Comparison of ENCODE assay signal across 14 cellular contexts in the genomic region with DNA sequence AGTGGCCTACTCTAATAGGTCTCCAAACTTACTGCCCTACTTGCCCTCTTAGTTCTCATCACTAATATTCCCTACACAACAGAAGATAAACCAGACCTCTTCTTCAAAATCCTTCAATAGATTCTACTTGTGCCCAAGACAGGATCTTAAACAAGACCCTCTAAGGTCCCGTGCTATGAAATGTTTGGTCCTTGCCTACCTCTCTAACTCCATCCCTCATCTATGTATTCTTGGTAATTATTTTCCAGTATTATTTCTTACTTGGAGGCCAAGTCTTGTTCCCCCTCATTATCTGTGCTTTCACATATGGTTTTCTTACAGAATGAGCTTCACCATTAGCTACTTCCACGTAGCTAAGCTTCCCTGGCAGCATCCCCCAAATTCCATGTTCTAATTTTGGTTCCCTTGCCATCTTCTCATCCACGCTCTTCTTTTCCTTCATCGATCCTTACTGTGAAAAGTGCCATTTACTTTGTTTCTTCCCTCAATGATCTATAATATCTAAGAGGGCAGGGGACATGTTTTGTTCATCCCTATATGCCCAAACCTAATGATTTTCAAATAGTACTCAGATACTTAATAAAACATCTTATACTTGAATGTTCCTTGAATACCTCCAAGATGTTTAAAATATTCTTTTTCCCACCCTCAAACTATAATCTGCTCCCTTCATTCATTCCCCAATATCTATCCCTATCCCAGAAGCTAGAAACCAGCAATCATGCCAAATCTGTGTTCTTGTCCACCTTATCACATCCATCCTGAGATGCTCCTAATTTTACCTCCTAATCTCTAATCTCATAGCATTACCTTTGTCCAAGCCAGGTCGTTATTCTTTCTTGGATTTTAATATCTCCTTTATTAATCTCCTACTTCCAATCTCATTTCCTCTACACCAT. TPM values are rescaled to one million over a fixed set of nuclear protein-coding genes. Genes with fewer than 3 reads are reported as not detected.
DNase-seq lines count a peak whose midpoint lies in the region; ATAC-seq and TF ChIP-seq lines count a peak whose summit lies in the region.
"Had no signal": no experiment of that assay in that cellular context is flagged by ENCODE, and none has a peak within 500 bp of the region (broad histone marks: within the 10 kb centered on the region; RNA-seq: fewer than 3 reads in every experiment).

No MANE protein-coding gene starts in this region.

- intact Hi-C loops in CD14-positive monocyte (cut with micrococcal nuclease), result no loop called here
- intact Hi-C loops in naive thymus-derived CD4-positive, alpha-beta T cell (cut with micrococcal nuclease), result no loop called here

- POLR2A ChIA-PET in naive thymus-derived CD4-positive, alpha-beta T cell (lab: Charles Lee), result interaction anchor here (1.0 to 1.2 kb wide), 2 partner anchors 9 to 12 kb away, joined by 3 to 5 read pairs; no protein-coding TSS in a partner anchor

- DNase-seq in CD14-positive monocyte (ENCODE audit: low spot score) (no peak), NCI-H524 (lab: John Stamatoyannopoulos, UW) (no peak), AG08395 (ENCODE audit: low spot score) (no peak), iPS-NIHi11 (ENCODE audit: low spot score) (no peak), omental fat pad (ENCODE audit: low spot score) (no peak)
- no peak for DNase-seq in naive thymus-derived CD4-positive, alpha-beta T cell
- DNase-seq: activated CD4-positive, alpha-beta T cell treated with anti-CD3 and anti-CD28 coated beads for 48 hours; left lung; NCI-H1105 treated with DMSO at 0.1 percent for 48 hours; NCI-H524 treated with DMSO at 0.1 percent for 48 hours; stimulated activated CD4-positive, alpha-beta T cell treated with anti-CD3 and anti-CD28 coated beads, Interleukin-2, amount 100 ng/mL, for 24 hours had no signal

- ATAC-seq in naive thymus-derived CD4-positive, alpha-beta T cell, result no peak
- no peak for ATAC-seq in omental fat pad (ENCODE audit: low FRiP score)
- ATAC-seq: gastroesophageal sphincter, left lung had no signal

- H3K27ac ChIP-seq in naive thymus-derived CD4-positive, alpha-beta T cell (ENCODE audit: low read depth, low read length), result no peak overlapping the region
- H3K27ac ChIP-seq: gastroesophageal sphincter, left lung had no signal

- no peaks in the 10 kb centered on the region for H3K9me3 Mint-ChIP-seq in CD14-positive monocyte
- no peaks in the 10 kb centered on the region for H3K9me3 Mint-ChIP-seq in activated naive CD8-positive, alpha-beta T cell (ENCODE audit: low read depth)
- H3K9me3 Mint-ChIP-seq in naive thymus-derived CD4-positive, alpha-beta T cell, result peaks cover 0 to 2% (median 0%) of the 10 kb centered on the region in 11 donors

- no peaks in the 10 kb centered on the region for H3K27me3 ChIP-seq in naive thymus-derived CD4-positive, alpha-beta T cell (ENCODE audit: control insufficient read depth in 2 of 2, insufficient read depth in 2 of 2, low read length in 2 of 2)
- H3K27me3 ChIP-seq: gastroesophageal sphincter, left lung had no signal

- peaks cover 11 to 56% (median 17%) of the 10 kb centered on the region in 3 experiments for H3K36me3 ChIP-seq in naive thymus-derived CD4-positive, alpha-beta T cell (ENCODE audit: control insufficient read depth in 2 of 3, insufficient read depth in 3 of 3, low read length in 3 of 3)

- TF ChIP-seq POLR2A in GM19193 (IDR thresholded peaks at IDR 0.05; ENCODE audit: extremely low read depth, insufficient read depth, insufficient read length), result peak; percentile 28

- CTCF ChIA-PET in naive thymus-derived CD4-positive, alpha-beta T cell (lab: Charles Lee), result interaction anchor here (0.7 kb wide), 1 partner anchor 15 kb away, joined by 4 read pairs; no protein-coding TSS in a partner anchor

- peak overlapping the region; percentile 4 to 68 (median 19) for H3K27ac Mint-ChIP-seq in CD14-positive monocyte
- H3K27ac Mint-ChIP-seq in activated naive CD8-positive, alpha-beta T cell, result peak overlapping the region; percentile 90
- peak overlapping the region; percentile 0 to 83 (median 39) for H3K27ac Mint-ChIP-seq in naive thymus-derived CD4-positive, alpha-beta T cell

- no peak overlapping the region for H3K4me3 ChIP-seq in naive thymus-derived CD4-positive, alpha-beta T cell (ENCODE audit: low read length)
- H3K4me3 ChIP-seq: gastroesophageal sphincter, left lung had no signal

- H3K9me3 ChIP-seq in naive thymus-derived CD4-positive, alpha-beta T cell (ENCODE audit: control insufficient read depth in 2 of 3, low read length in 3 of 3), result no peaks in the 10 kb centered on the region
- H3K9me3 ChIP-seq: gastroesophageal sphincter, left lung had no signal

- peaks cover 58% of the 10 kb centered on the region for H3K4me1 Mint-ChIP-seq in CD14-positive monocyte
- peaks cover 83% of the 10 kb centered on the region for H3K4me1 Mint-ChIP-seq in activated naive CD8-positive, alpha-beta T cell (ENCODE audit: low read depth)
- H3K4me1 Mint-ChIP-seq in naive thymus-derived CD4-positive, alpha-beta T cell, result peaks cover 66 to 89% (median 82%) of the 10 kb centered on the region in 7 donors

- no peak overlapping the region for H3K4me3 Mint-ChIP-seq in CD14-positive monocyte
- H3K4me3 Mint-ChIP-seq in activated naive CD8-positive, alpha-beta T cell, result peak overlapping the region; percentile 89
- H3K4me3 Mint-ChIP-seq in naive thymus-derived CD4-positive, alpha-beta T cell, result peak overlapping the region in 9 of 10 donors; percentile 31 to 79 (median 49)

- H3K4me1 ChIP-seq in naive thymus-derived CD4-positive, alpha-beta T cell (ENCODE audit: control insufficient read depth in 2 of 2, insufficient read depth in 2 of 2, low read length in 2 of 2), result peaks cover 67 to 71% of the 10 kb centered on the region in 2 donors

- no peaks in the 10 kb centered on the region for H3K27me3 Mint-ChIP-seq in CD14-positive monocyte (ENCODE audit: low read depth in 3 of 3)
- no peaks in the 10 kb centered on the region for H3K27me3 Mint-ChIP-seq in activated naive CD8-positive, alpha-beta T cell
- H3K27me3 Mint-ChIP-seq in naive thymus-derived CD4-positive, alpha-beta T cell, result no peaks in the 10 kb centered on the region

- peaks cover 63 to 97% of the 10 kb centered on the region in 2 donors for H3K36me3 Mint-ChIP-seq in CD14-positive monocyte
- peaks cover 32% of the 10 kb centered on the region for H3K36me3 Mint-ChIP-seq in activated naive CD8-positive, alpha-beta T cell
- H3K36me3 Mint-ChIP-seq in naive thymus-derived CD4-positive, alpha-beta T cell, result peaks cover 8 to 59% (median 48%) of the 10 kb centered on the region in 5 donors

- TF ChIP-seq CTCF in CD14-positive monocyte (IDR thresholded peaks at IDR 0.05) (no peak), omental fat pad (IDR thresholded peaks at IDR 0.05) (no peak)

RNA-seq across cellular contexts. Expression of a gene that starts 10.1 kb away (rescaled TPM):
- 100 to 1,000 TPM; 580 to 609 TPM for polyA plus RNA-seq in CD14-positive monocyte
- 100 to 1,000 TPM; 469 to 687 (median 532) TPM for total RNA-seq in naive thymus-derived CD4-positive, alpha-beta T cell
- polyA plus RNA-seq in naive thymus-derived CD4-positive, alpha-beta T cell, result 100 to 1,000 TPM; 842 to 895 TPM
- 100 to 1,000 TPM; 361 to 619 (median 454) TPM for total RNA-seq in omental fat pad

RNA-seq across cellular contexts. Expression of a gene that starts 20.7 kb away (rescaled TPM):
- polyA plus RNA-seq in CD14-positive monocyte, result 1 to 10 TPM; 4.7 to 7.4 TPM
- total RNA-seq in naive thymus-derived CD4-positive, alpha-beta T cell, result 1 to 10 TPM in 1 of 5 experiments, under 1 TPM in 1, not detected in 3; 0.24 to 1.5 TPM
- polyA plus RNA-seq in naive thymus-derived CD4-positive, alpha-beta T cell, result not detected
- total RNA-seq in omental fat pad, result 1 to 10 TPM in 1 of 4 donors, under 1 TPM in 3; 0.19 to 1.2 (median 0.53) TPM

Comparison
In these comparisons a context has a peak if more than half of its experiments do, and no peak if none do; other contexts are left out.
1. H3K27ac Mint-ChIP-seq: peak in every context shown above with its lines; median percentile 90 in activated naive CD8-positive, alpha-beta T cell; 39 in naive thymus-derived CD4-positive, alpha-beta T cell; 19 in CD14-positive monocyte.
2. H3K4me3 Mint-ChIP-seq: peak in activated naive CD8-positive, alpha-beta T cell (single experiment) and naive thymus-derived CD4-positive, alpha-beta T cell (9 of 10); none in CD14-positive monocyte (0 of 2).